Comparison of ENCODE assay signal across 8 cellular contexts in genomic region chr10:24722131-24722675, GRCh38. TPM values are rescaled to one million over a fixed set of nuclear protein-coding genes. Genes with fewer than 3 reads are reported as not detected.
DNase-seq lines count a peak whose midpoint lies in the region; ATAC-seq and TF ChIP-seq lines count a peak whose summit lies in the region.

No MANE protein-coding gene starts in this region.

- no peak for TF ChIP-seq CTCF in heart left ventricle (IDR thresholded peaks at IDR 0.05)
- TF ChIP-seq CTCF in PC-9 (conservative IDR thresholded peaks at IDR 0.05): no peak
- no peak for TF ChIP-seq CTCF in esophagus muscularis mucosa (IDR thresholded peaks at IDR 0.05)

- WGBS in heart left ventricle, 4 donors: 3 to 4% (median 3%) methylated on average over 19 of the region's 19 CpGs
- WGBS in esophagus muscularis mucosa: 3% methylated on average over 18 of the region's 19 CpGs

- intact Hi-C loops in heart left ventricle (cut with DNase I): loop anchor here in 9 of 10 donors (5.0 to 10.0 kb wide), 11 partner anchors 35 to 363 kb away; partner anchors contain the start of genes PRTFDC1 (in 5 of the 9), ENKUR (in 3 of the 9) and THNSL1 (in 3 of the 9)
- intact Hi-C loops in left cardiac atrium (cut with DNase I): loop anchor here (2.0 to 10.0 kb wide), 5 partner anchors 77 to 353 kb away; partner anchors contain the start of genes ENKUR (in 1 of the 2), PRTFDC1 (in 1 of the 2) and THNSL1 (in 1 of the 2)
- intact Hi-C loops in PC-9 (cut with micrococcal nuclease; ENCODE audit: unreplicated experiment): loop anchor here (2.0 to 5.0 kb wide), 4 partner anchors 80 to 360 kb away; partner anchors contain the start of gene PRTFDC1
- intact Hi-C loops in esophagus muscularis mucosa (cut with DNase I): loop anchor here (5.0 kb wide), 4 partner anchors 80 to 360 kb away; partner anchors contain the start of genes ENKUR, PRTFDC1 and THNSL1

- peak overlapping the region; percentile 61 for H3K9ac ChIP-seq in rectal smooth muscle tissue (ENCODE audit: low read length)

- no peak for TF ChIP-seq POLR2A in heart left ventricle (IDR thresholded peaks at IDR 0.05)
- TF ChIP-seq POLR2A in esophagus muscularis mucosa (IDR thresholded peaks at IDR 0.05; ENCODE audit: low read depth): no peak

- H3K79me2 ChIP-seq in PC-9 (ENCODE audit: low read depth): peaks cover 54% of the 10 kb centered on the region

- H2AFZ ChIP-seq in PC-9: peak overlapping the region; percentile 81

- no peak for TF ChIP-seq EP300 in esophagus muscularis mucosa (IDR thresholded peaks at IDR 0.05)

- POLR2A ChIA-PET in PC-9 (lab: Charles Lee; ENCODE audit: unreplicated experiment): interaction anchor here (1.5 kb wide), 1 partner anchor 99 kb away, joined by 3 read pairs; no protein-coding TSS in a partner anchor

- H3F3A ChIP-seq in PC-9 (ENCODE audit: insufficient read depth, low read depth): peaks cover 7% of the 10 kb centered on the region; the same call in 1 of the 2 replicates

- no peaks in the 10 kb centered on the region for H3K9me2 ChIP-seq in PC-9 (ENCODE audit: insufficient read depth)

- H3K4me2 ChIP-seq in PC-9: peak overlapping the region; percentile 97

- H3K36me3 ChIP-seq in heart left ventricle (peaks cover 0 to 3% (median 0%) of the 10 kb centered on the region in 9 donors), PC-9 (ENCODE audit: low read depth) (peaks cover under 1% of the 10 kb centered on the region; the same call in 1 of the 2 replicates), esophagus muscularis mucosa (peaks cover 0 to 6% (median 0%) of the 10 kb centered on the region in 4 donors), rectal smooth muscle tissue (ENCODE audit: control insufficient read depth, insufficient read depth, low read length) (no peaks in the 10 kb centered on the region)

- H3K27ac ChIP-seq in heart left ventricle (peak overlapping the region; percentile 95 to 99 (median 98)), PC-9 (peak overlapping the region; percentile 57), esophagus muscularis mucosa (replicated peaks in 1 of 4) (peak overlapping the region; percentile 94 to 98 (median 98)), rectal smooth muscle tissue (ENCODE audit: low read depth, low read length) (peak overlapping the region; percentile 86)

- ATAC-seq in heart left ventricle (no peak), left cardiac atrium (no peak), HG03175 (IDR thresholded peaks at IDR 0.05; ENCODE audit: unreplicated experiment) (no peak)

- H3K4me1 ChIP-seq in heart left ventricle (peaks cover 0 to 55% (median 41%) of the 10 kb centered on the region in 12 donors), PC-9 (replicated peaks; ENCODE audit: insufficient read depth) (peaks cover 36% of the 10 kb centered on the region), esophagus muscularis mucosa (peaks cover 41 to 57% (median 53%) of the 10 kb centered on the region in 4 donors), rectal smooth muscle tissue (ENCODE audit: control insufficient read depth, insufficient read depth, low read length) (peaks cover 31% of the 10 kb centered on the region)

- H3K27me3 ChIP-seq in heart left ventricle: no peaks in the 10 kb centered on the region
- no peaks in the 10 kb centered on the region for H3K27me3 ChIP-seq in PC-9 (ENCODE audit: insufficient read depth, low read depth)
- no peaks in the 10 kb centered on the region for H3K27me3 ChIP-seq in esophagus muscularis mucosa
- no peaks in the 10 kb centered on the region for H3K27me3 ChIP-seq in rectal smooth muscle tissue (ENCODE audit: control insufficient read depth, insufficient read depth, low read length)

- H3K9me3 ChIP-seq in heart left ventricle (no peaks in the 10 kb centered on the region), PC-9 (ENCODE audit: insufficient read depth, low read depth) (no peaks in the 10 kb centered on the region), esophagus muscularis mucosa (no peaks in the 10 kb centered on the region)

- DNase-seq in heart left ventricle (no peak), left cardiac atrium (no peak), PC-9 (no peak), esophagus muscularis mucosa (ENCODE audit: extremely low spot score) (peak; percentile 84), NCI-H2227 treated with DMSO at 0.1 percent for 48 hours (lab: John Stamatoyannopoulos, UW) (no peak), DMS79 treated with DMSO at 0.1 percent for 48 hours (lab: John Stamatoyannopoulos, UW) (no peak)

- CTCF ChIA-PET in PC-9 (lab: Charles Lee): no interaction called here

- H3K4me3 ChIP-seq in heart left ventricle (peak overlapping the region; percentile 72 to 96 (median 86)), PC-9 (peak overlapping the region; percentile 87), esophagus muscularis mucosa (peak overlapping the region; percentile 64 to 91 (median 86)), rectal smooth muscle tissue (ENCODE audit: low read length) (peak overlapping the region; percentile 71)

- BruUV-seq in PC-9 (replicated peaks; lab: Mats Ljungman, UMichigan): no TSS peak

- no peaks in the 10 kb centered on the region for H4K20me1 ChIP-seq in PC-9 (ENCODE audit: insufficient read depth)

RNA-seq across cellular contexts. Expression of gene ARHGAP21, which starts 1.5 kb away (rescaled TPM):
- 10 to 100 TPM; 29.1 to 71.9 (median 49.7) TPM for total RNA-seq in heart left ventricle
- 10 to 100 TPM; 20.8 to 40.6 TPM for polyA plus RNA-seq in heart left ventricle
- 10 to 100 TPM; 44.7 to 57.9 TPM for total RNA-seq in left cardiac atrium
- total RNA-seq in PC-9 (2021): 93.1 and 115 TPM in 2 replicates
- total RNA-seq in esophagus muscularis mucosa: 10 to 100 TPM; 52.7 to 65.7 (median 61.1) TPM
